ENCODE assay signal across 20 cellular contexts in genomic region chr5:178202541-178202940, GRCh38. TPM values are rescaled to one million over a fixed set of nuclear protein-coding genes. Genes with fewer than 3 reads are reported as not detected.
DNase-seq lines count a peak whose midpoint lies in the region; ATAC-seq and TF ChIP-seq lines count a peak whose summit lies in the region.
"Had no signal": no experiment of that assay in that cellular context is flagged by ENCODE, and none has a peak within 500 bp of the region (broad histone marks: within the 10 kb centered on the region; RNA-seq: fewer than 3 reads in every experiment).

No MANE protein-coding gene starts in this region.

- H3K27ac ChIP-seq in mesenchymal stem cell (ENCODE audit: low read length, poor library complexity, severe bottlenecking) = no peak overlapping the region
- H3K27ac ChIP-seq: tibial nerve had no signal

- H3K27me3 ChIP-seq in mesenchymal stem cell (ENCODE audit: control insufficient read depth in 1 of 2, insufficient read depth in 1 of 2, low read length in 2 of 2) = no peaks in the 10 kb centered on the region
- H3K27me3 ChIP-seq: tibial nerve had no signal

- no peak overlapping the region for H4K8ac ChIP-seq in mesenchymal stem cell (ENCODE audit: low read length)

- H3K36me3 Mint-ChIP-seq in activated CD8-positive, alpha-beta memory T cell treated with anti-CD3 and anti-CD28 coated beads, Interleukin-2, amount 10 ng/mL, durations not matched to agents 7 days and 5 days = peaks cover 24% of the 10 kb centered on the region
- H3K36me3 Mint-ChIP-seq in IgD-negative memory B cell (peaks cover 3% of the 10 kb centered on the region), progenitor cell of endocrine pancreas (ENCODE audit: insufficient read depth) (peaks cover 14% of the 10 kb centered on the region)
- H3K36me3 Mint-ChIP-seq in central memory CD8-positive, alpha-beta T cell (ENCODE audit: insufficient read depth) = peaks cover 31% of the 10 kb centered on the region

- H3K4me1 ChIP-seq in mesenchymal stem cell (ENCODE audit: control insufficient read depth, insufficient read depth, low read depth, low read length) = peaks cover 15% of the 10 kb centered on the region

- H3K4me2 ChIP-seq in mesenchymal stem cell (ENCODE audit: low read length, poor library complexity, severe bottlenecking) = no peak overlapping the region

- no peak overlapping the region for H3K18ac ChIP-seq in mesenchymal stem cell (ENCODE audit: low read depth in 1 of 2, low read length in 2 of 2)

- H3K23ac ChIP-seq in mesenchymal stem cell (ENCODE audit: low read length in 2 of 2) = no peak overlapping the region

- H2BK120ac ChIP-seq in mesenchymal stem cell (ENCODE audit: low read depth, low read length) = no peak overlapping the region

- no peak overlapping the region for H3K4me3 ChIP-seq in foreskin fibroblast (ENCODE audit: low read depth in 1 of 2, low read length in 2 of 2)
- no peak overlapping the region for H3K4me3 ChIP-seq in mesenchymal stem cell (ENCODE audit: insufficient read depth in 1 of 2, low read depth in 1 of 2, low read length in 2 of 2)
- H3K4me3 ChIP-seq: HAP-1, lung, tibial nerve had no signal

- H3K9me3 ChIP-seq in mesenchymal stem cell (ENCODE audit: control insufficient read depth, low read length) = no peaks in the 10 kb centered on the region
- H3K9me3 ChIP-seq: HAP-1, tibial nerve had no signal

- H3K14ac ChIP-seq in mesenchymal stem cell (ENCODE audit: low read length in 2 of 2) = no peak overlapping the region

- no peaks in the 10 kb centered on the region for H3K9me3 Mint-ChIP-seq in activated CD8-positive, alpha-beta memory T cell treated with anti-CD3 and anti-CD28 coated beads, Interleukin-2, amount 10 ng/mL, durations not matched to agents 7 days and 5 days (ENCODE audit: low read depth)
- peaks cover 0 to 2% (median 0%) of the 10 kb centered on the region in 3 donors for H3K9me3 Mint-ChIP-seq in IgD-negative memory B cell
- H3K9me3 Mint-ChIP-seq in central memory CD8-positive, alpha-beta T cell = no peaks in the 10 kb centered on the region
- H3K9me3 Mint-ChIP-seq in progenitor cell of endocrine pancreas (ENCODE audit: low read depth) = no peaks in the 10 kb centered on the region

- peaks cover 2% of the 10 kb centered on the region for H3K79me1 ChIP-seq in mesenchymal stem cell (replicated peaks; ENCODE audit: low read length, poor library complexity, severe bottlenecking)

- H2BK12ac ChIP-seq in mesenchymal stem cell (ENCODE audit: low read length in 2 of 2) = no peak overlapping the region

- WGBS in mesenchymal stem cell = 96% methylated on average over 8 of the region's 10 CpGs

- peaks cover 13 to 20% of the 10 kb centered on the region in 2 experiments for H3K36me3 ChIP-seq in mesenchymal stem cell (ENCODE audit: control insufficient read depth in 1 of 2, insufficient read depth in 2 of 2, low read depth in 1 of 2, low read length in 2 of 2)

- H2BK15ac ChIP-seq in mesenchymal stem cell (ENCODE audit: low read depth, poor library complexity, severe bottlenecking) = no peak overlapping the region

- H2AK5ac ChIP-seq in mesenchymal stem cell (ENCODE audit: low read length, severe bottlenecking) = no peak overlapping the region

- no peak overlapping the region for H3K9ac ChIP-seq in mesenchymal stem cell (ENCODE audit: low read length)

- CTCF ChIA-PET in activated CD8-positive, alpha-beta memory T cell treated with anti-CD3 and anti-CD28 coated beads, Interleukin-2, amount 10 ng/mL, durations not matched to agents 7 days and 5 days (lab: Charles Lee) = no interaction called here

- peaks cover 2% of the 10 kb centered on the region for H3K27me3 Mint-ChIP-seq in activated CD8-positive, alpha-beta memory T cell treated with anti-CD3 and anti-CD28 coated beads, Interleukin-2, amount 10 ng/mL, durations not matched to agents 7 days and 5 days
- H3K27me3 Mint-ChIP-seq in IgD-negative memory B cell (no peaks in the 10 kb centered on the region), progenitor cell of endocrine pancreas (peaks cover 3% of the 10 kb centered on the region)
- no peaks in the 10 kb centered on the region for H3K27me3 Mint-ChIP-seq in central memory CD8-positive, alpha-beta T cell

- H3K27ac Mint-ChIP-seq in activated CD8-positive, alpha-beta memory T cell treated with anti-CD3 and anti-CD28 coated beads, Interleukin-2, amount 10 ng/mL, durations not matched to agents 7 days and 5 days = no peak overlapping the region
- peak overlapping the region in 2 of 3 donors; percentile 19 to 84 for H3K27ac Mint-ChIP-seq in IgD-negative memory B cell
- H3K27ac Mint-ChIP-seq in central memory CD8-positive, alpha-beta T cell (ENCODE audit: low read depth) = no peak overlapping the region
- H3K27ac Mint-ChIP-seq in progenitor cell of endocrine pancreas = no peak overlapping the region

- H3K4me3 Mint-ChIP-seq in activated CD8-positive, alpha-beta memory T cell treated with anti-CD3 and anti-CD28 coated beads, Interleukin-2, amount 10 ng/mL, durations not matched to agents 7 days and 5 days = peak overlapping the region; percentile 35
- H3K4me3 Mint-ChIP-seq in IgD-negative memory B cell = peak overlapping the region; percentile 50 to 85 (median 67)
- peak overlapping the region; percentile 64 for H3K4me3 Mint-ChIP-seq in central memory CD8-positive, alpha-beta T cell
- peak overlapping the region; percentile 60 for H3K4me3 Mint-ChIP-seq in progenitor cell of endocrine pancreas (ENCODE audit: low read depth)

- peaks cover 22% of the 10 kb centered on the region for H3K4me1 Mint-ChIP-seq in activated CD8-positive, alpha-beta memory T cell treated with anti-CD3 and anti-CD28 coated beads, Interleukin-2, amount 10 ng/mL, durations not matched to agents 7 days and 5 days
- H3K4me1 Mint-ChIP-seq in IgD-negative memory B cell (peaks cover 12 to 13% (median 13%) of the 10 kb centered on the region in 3 donors), progenitor cell of endocrine pancreas (ENCODE audit: low read depth) (peaks cover 16% of the 10 kb centered on the region)
- H3K4me1 Mint-ChIP-seq in central memory CD8-positive, alpha-beta T cell = peaks cover 22% of the 10 kb centered on the region

- TF ChIP-seq CTCF in progenitor cell of endocrine pancreas (IDR thresholded peaks at IDR 0.05; ENCODE audit: unreplicated experiment) = no peak
- TF ChIP-seq CTCF in foreskin fibroblast (IDR thresholded peaks at IDR 0.05; ENCODE audit: low read depth, low read length) = no peak

- no peak for DNase-seq in activated CD8-positive, alpha-beta memory T cell treated with anti-CD3 and anti-CD28 coated beads, Interleukin-2, amount 10 ng/mL, durations not matched to agents 7 days and 5 days
- DNase-seq in activated CD8-positive, alpha-beta memory T cell treated with anti-CD3 and anti-CD28 coated beads, Interleukin-2, amount 50 U/mL, for 4 hours = no peak
- no peak for DNase-seq in central memory CD8-positive, alpha-beta T cell (ENCODE audit: low spot score in 2 of 2)
- no peak for DNase-seq in progenitor cell of endocrine pancreas (ENCODE audit: low spot score, unreplicated experiment)
- DNase-seq in 8988T = no peak
- DNase-seq in foreskin fibroblast = no peak
- DNase-seq in mesenchymal stem cell = no peak
- DNase-seq: dermis blood vessel endothelial cell; EL; NCI-H2107; NCI-H774; occipital lobe; stimulated activated CD4-positive, alpha-beta T cell treated with anti-CD3 and anti-CD28 coated beads, Interleukin-4, amount 100 ng/mL, for 1 hour; stimulated activated CD8-positive, alpha-beta memory T cell treated with anti-CD3 and anti-CD28 coated beads, Interleukin-4, amount 100 ng/mL, for 48 hours had no signal

- H4K91ac ChIP-seq in mesenchymal stem cell (ENCODE audit: low read length) = no peak overlapping the region

- no peak overlapping the region for H3K4ac ChIP-seq in mesenchymal stem cell (ENCODE audit: low read depth in 1 of 2, low read length in 2 of 2)

- H2AFZ ChIP-seq in mesenchymal stem cell (ENCODE audit: low read depth, low read length) = no peak overlapping the region

- ATAC-seq in activated CD8-positive, alpha-beta memory T cell treated with anti-CD3 and anti-CD28 coated beads, Interleukin-2, amount 10 ng/mL, durations not matched to agents 7 days and 5 days = no peak
- no peak for ATAC-seq in central memory CD8-positive, alpha-beta T cell (replicated peaks; ENCODE audit: extremely low read depth, poor library complexity, severe bottlenecking)

- no peak overlapping the region for H2BK5ac ChIP-seq in mesenchymal stem cell (ENCODE audit: low read depth, low read length, poor library complexity, severe bottlenecking)

RNA-seq across cellular contexts. Expression of gene HNRNPAB, which starts 1.8 kb away (rescaled TPM):
- 100 to 1,000 TPM; 268 to 391 TPM for total RNA-seq in activated CD8-positive, alpha-beta memory T cell treated with anti-CD3 and anti-CD28 coated beads, Interleukin-2, amount 10 ng/mL, durations not matched to agents 7 days and 5 days
- polyA plus RNA-seq in IgD-negative memory B cell = 70.6 TPM
- 214 and 223 TPM in 2 replicates for total RNA-seq in progenitor cell of endocrine pancreas
- polyA plus RNA-seq in mesenchymal stem cell (2013, experiment 1 of 2) = 114 TPM
- polyA plus RNA-seq in mesenchymal stem cell (2013, experiment 2 of 2) = 110 TPM

RNA-seq across cellular contexts. Expression of gene GMCL2, which starts 15.4 kb away (rescaled TPM):
- total RNA-seq in activated CD8-positive, alpha-beta memory T cell treated with anti-CD3 and anti-CD28 coated beads, Interleukin-2, amount 10 ng/mL, durations not matched to agents 7 days and 5 days = not detected
- not detected for polyA plus RNA-seq in IgD-negative memory B cell
- total RNA-seq in progenitor cell of endocrine pancreas = not detected in 2 replicates
- not detected for polyA plus RNA-seq in mesenchymal stem cell (2013, experiment 1 of 2)
- not detected for polyA plus RNA-seq in mesenchymal stem cell (2013, experiment 2 of 2)
- total RNA-seq: dermis blood vessel endothelial cell, lung, occipital lobe, RPMI7951, tibial nerve had no signal
- polyA plus RNA-seq: esophagus, lung had no signal

RNA-seq across cellular contexts. Expression of gene PHYKPL, which starts 30.1 kb away (rescaled TPM):
- total RNA-seq in activated CD8-positive, alpha-beta memory T cell treated with anti-CD3 and anti-CD28 coated beads, Interleukin-2, amount 10 ng/mL, durations not matched to agents 7 days and 5 days = 100 to 1,000 TPM; 117 to 120 TPM
- 58.1 TPM for polyA plus RNA-seq in IgD-negative memory B cell
- total RNA-seq in progenitor cell of endocrine pancreas = 113 and 123 TPM in 2 replicates
- 14.7 TPM for polyA plus RNA-seq in mesenchymal stem cell (2013, experiment 1 of 2)
- 13.6 TPM for polyA plus RNA-seq in mesenchymal stem cell (2013, experiment 2 of 2)

RNA-seq across cellular contexts. Expression of gene NHP2, which starts 48.9 kb away (rescaled TPM):
- total RNA-seq in activated CD8-positive, alpha-beta memory T cell treated with anti-CD3 and anti-CD28 coated beads, Interleukin-2, amount 10 ng/mL, durations not matched to agents 7 days and 5 days = 100 to 1,000 TPM; 144 to 168 TPM
- polyA plus RNA-seq in IgD-negative memory B cell = 227 TPM
- total RNA-seq in progenitor cell of endocrine pancreas = 114 and 119 TPM in 2 replicates
- 114 TPM for polyA plus RNA-seq in mesenchymal stem cell (2013, experiment 1 of 2)
- 119 TPM for polyA plus RNA-seq in mesenchymal stem cell (2013, experiment 2 of 2)

Comparison
In these comparisons a context has a peak if more than half of its experiments do, and no peak if none do; other contexts are left out.
1. H3K27ac Mint-ChIP-seq: peak in IgD-negative memory B cell (2 of 3); none in activated CD8-positive, alpha-beta memory T cell treated with anti-CD3 and anti-CD28 coated beads, Interleukin-2, amount 10 ng/mL, durations not matched to agents 7 days and 5 days (single experiment), central memory CD8-positive, alpha-beta T cell (single experiment) and progenitor cell of endocrine pancreas (single experiment).
2. Peak in every context shown above with its lines, with median percentiles within 50 percentile points of each other: H3K4me3 Mint-ChIP-seq.